1 cellular context compared by ENCODE assay signal in the genomic region with DNA sequence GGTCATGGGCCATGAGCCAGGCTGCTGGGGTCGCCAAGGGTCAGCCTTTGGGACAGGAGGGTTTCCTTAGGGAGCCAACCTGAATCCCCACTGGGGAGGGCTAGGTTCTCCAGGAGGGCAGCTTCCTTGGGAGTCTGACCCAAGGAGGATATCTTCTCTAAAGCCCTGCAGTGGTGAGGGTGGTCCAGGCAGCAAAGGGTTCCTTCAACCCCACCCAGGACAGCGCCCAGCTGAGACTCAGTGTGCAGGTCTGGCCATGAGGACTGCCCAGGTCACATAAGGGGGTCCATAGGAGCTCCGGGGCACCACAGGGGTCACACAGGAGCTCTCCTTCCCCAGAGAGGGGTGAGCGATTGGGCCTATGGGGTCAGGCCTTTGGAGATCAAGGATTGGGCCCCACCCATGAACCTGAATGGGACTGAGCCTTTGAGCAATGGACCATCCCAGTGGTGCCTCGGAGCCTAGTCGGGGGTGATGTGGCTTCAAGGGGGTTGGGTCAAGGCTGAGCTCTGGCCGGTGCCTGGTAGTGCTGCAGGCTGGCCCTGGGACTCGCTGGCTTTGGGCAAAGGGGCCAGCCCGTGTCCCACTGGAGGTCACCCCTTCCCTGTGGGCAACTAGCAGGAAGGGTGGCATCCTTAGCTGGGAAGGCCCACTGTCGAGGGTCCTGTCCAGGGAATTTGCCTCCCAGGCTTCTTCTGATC.
TF ChIP-seq lines count a peak whose summit lies in the region.

No MANE protein-coding gene starts in this region.

TF ChIP-seq in WTC11, 78 proteins besides CTCF, POLR2A, EP300 and RAD21 (continued from another document):
- TF ChIP-seq, protein P1, sequence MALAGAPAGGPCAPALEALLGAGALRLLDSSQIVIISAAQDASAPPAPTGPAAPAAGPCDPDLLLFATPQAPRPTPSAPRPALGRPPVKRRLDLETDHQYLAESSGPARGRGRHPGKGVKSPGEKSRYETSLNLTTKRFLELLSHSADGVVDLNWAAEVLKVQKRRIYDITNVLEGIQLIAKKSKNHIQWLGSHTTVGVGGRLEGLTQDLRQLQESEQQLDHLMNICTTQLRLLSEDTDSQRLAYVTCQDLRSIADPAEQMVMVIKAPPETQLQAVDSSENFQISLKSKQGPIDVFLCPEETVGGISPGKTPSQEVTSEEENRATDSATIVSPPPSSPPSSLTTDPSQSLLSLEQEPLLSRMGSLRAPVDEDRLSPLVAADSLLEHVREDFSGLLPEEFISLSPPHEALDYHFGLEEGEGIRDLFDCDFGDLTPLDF (CRISPR knock-in tag; IDR thresholded peaks at IDR 0.05) = no peak
- no peak for TF ChIP-seq EMX1 (CRISPR knock-in tag; IDR thresholded peaks at IDR 0.05)
- TF ChIP-seq RORB (CRISPR knock-in tag; IDR thresholded peaks at IDR 0.05) = no peak
- TF ChIP-seq, protein P2, sequence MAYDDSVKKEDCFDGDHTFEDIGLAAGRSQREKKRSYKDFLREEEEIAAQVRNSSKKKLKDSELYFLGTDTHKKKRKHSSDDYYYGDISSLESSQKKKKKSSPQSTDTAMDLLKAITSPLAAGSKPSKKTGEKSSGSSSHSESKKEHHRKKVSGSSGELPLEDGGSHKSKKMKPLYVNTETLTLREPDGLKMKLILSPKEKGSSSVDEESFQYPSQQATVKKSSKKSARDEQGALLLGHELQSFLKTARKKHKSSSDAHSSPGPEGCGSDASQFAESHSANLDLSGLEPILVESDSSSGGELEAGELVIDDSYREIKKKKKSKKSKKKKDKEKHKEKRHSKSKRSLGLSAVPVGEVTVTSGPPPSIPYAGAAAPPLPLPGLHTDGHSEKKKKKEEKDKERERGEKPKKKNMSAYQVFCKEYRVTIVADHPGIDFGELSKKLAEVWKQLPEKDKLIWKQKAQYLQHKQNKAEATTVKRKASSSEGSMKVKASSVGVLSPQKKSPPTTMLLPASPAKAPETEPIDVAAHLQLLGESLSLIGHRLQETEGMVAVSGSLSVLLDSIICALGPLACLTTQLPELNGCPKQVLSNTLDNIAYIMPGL (CRISPR knock-in tag; IDR thresholded peaks at IDR 0.05) = no peak
- TF ChIP-seq, protein P3, sequence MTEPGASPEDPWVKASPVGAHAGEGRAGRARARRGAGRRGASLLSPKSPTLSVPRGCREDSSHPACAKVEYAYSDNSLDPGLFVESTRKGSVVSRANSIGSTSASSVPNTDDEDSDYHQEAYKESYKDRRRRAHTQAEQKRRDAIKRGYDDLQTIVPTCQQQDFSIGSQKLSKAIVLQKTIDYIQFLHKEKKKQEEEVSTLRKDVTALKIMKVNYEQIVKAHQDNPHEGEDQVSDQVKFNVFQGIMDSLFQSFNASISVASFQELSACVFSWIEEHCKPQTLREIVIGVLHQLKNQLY (CRISPR knock-in tag; IDR thresholded peaks at IDR 0.05) = no peak
- no peak for TF ChIP-seq FOXJ3 (CRISPR knock-in tag; IDR thresholded peaks at IDR 0.05; ENCODE audit: borderline replicate concordance)
TF ChIP-seq in WTC11: peak in this region for 0.
